8 cellular contexts compared by ENCODE assay signal in genomic region chr2:183035954-183036669, GRCh38. TPM values are rescaled to one million over a fixed set of nuclear protein-coding genes. Genes with fewer than 3 reads are reported as not detected.
DNase-seq lines count a peak whose midpoint lies in the region; ATAC-seq, FAIRE-seq and TF ChIP-seq lines count a peak whose summit lies in the region.

No MANE protein-coding gene starts in this region.

- H3K27me3 Mint-ChIP-seq in IgD-negative memory B cell, result peaks cover 47% of the 10 kb centered on the region

- H3K4me3 ChIP-seq in GM12865 (ENCODE audit: low read depth, low read length) (no peak overlapping the region), ovary (peak overlapping the region; percentile 95)

- peak; percentile 39 for DNase-seq in GM12865 (ENCODE audit: low read depth)
- DNase-seq in ovary, result no peak
- no peak for DNase-seq in glomerular visceral epithelial cell (ENCODE audit: extremely low spot score)
- no peak for DNase-seq in ureter (ENCODE audit: low spot score)
- no peak for DNase-seq in effector CD4-positive, alpha-beta T cell

- H3K27ac ChIP-seq in ovary, result no peak overlapping the region

- no peak for TF ChIP-seq POLR2A in ovary (IDR thresholded peaks at IDR 0.05)

- peaks cover 12 to 33% (median 21%) of the 10 kb centered on the region in 3 donors for H3K4me1 Mint-ChIP-seq in IgD-negative memory B cell

- H3K9me3 ChIP-seq in ovary, result no peaks in the 10 kb centered on the region

- no peaks in the 10 kb centered on the region for H3K27me3 ChIP-seq in ovary

- H3K4me3 Mint-ChIP-seq in IgD-negative memory B cell, result peak overlapping the region in 2 of 4 donors; percentile 2 to 42

- TF ChIP-seq CTCF in GM12865 (IDR thresholded peaks at IDR 0.05; ENCODE audit: insufficient read depth, low read depth, low read length, missing control alignments) (no peak), ovary (IDR thresholded peaks at IDR 0.05) (no peak)

- no peaks in the 10 kb centered on the region for H3K36me3 Mint-ChIP-seq in IgD-negative memory B cell

- peak; percentile 68 for FAIRE-seq in colon (lab: Jason Lieb, UNC)

- ATAC-seq in GM21526 (IDR thresholded peaks at IDR 0.05; ENCODE audit: low FRiP score, unreplicated experiment), result peak; percentile 56

- 13 to 20% (median 19%) methylated on average over 2 of the region's 2 CpGs for WGBS in ovary, 3 donors

- peaks cover 6% of the 10 kb centered on the region for H3K4me1 ChIP-seq in ovary (ENCODE audit: insufficient read depth)

- peak overlapping the region; percentile 15 to 92 (median 40) for H3K27ac Mint-ChIP-seq in IgD-negative memory B cell

- peaks cover 0 to 4% (median 0%) of the 10 kb centered on the region in 3 donors for H3K9me3 Mint-ChIP-seq in IgD-negative memory B cell

- intact Hi-C loops in ovary (cut with DNase I), result loop anchor here in 1 of 4 donors (5.0 kb wide), 1 partner anchor 86 kb away; the partner anchor contains the start of gene NUP35

- no peak for TF ChIP-seq EP300 in ovary (IDR thresholded peaks at IDR 0.05)

- no peaks in the 10 kb centered on the region for H3K36me3 ChIP-seq in ovary

RNA-seq across cellular contexts. Expression of gene NCKAP1, which starts 2.1 kb away (rescaled TPM):
- polyA plus RNA-seq in IgD-negative memory B cell (0.03 TPM), ovary (10 to 100 TPM; 59.9 to 66.3 TPM)
- total RNA-seq in ovary (100 to 1,000 TPM in 5 of 7 donors, 10 to 100 TPM in 2; 78.7 to 122 (median 109) TPM), ureter (174 TPM)

RNA-seq across cellular contexts. Expression of gene DUSP19, which starts 42.4 kb away (rescaled TPM):
- 0.50 TPM for polyA plus RNA-seq in IgD-negative memory B cell
- total RNA-seq in ovary, result 1 to 10 TPM; 2.7 to 5.5 (median 3.8) TPM
- 1 to 10 TPM; 1.4 to 3.4 TPM for polyA plus RNA-seq in ovary
- total RNA-seq in ureter, result 7.0 TPM
